Comparison of ENCODE assay signal across 19 cellular contexts in genomic region chr19:5748920-5749319, GRCh38. TPM values are rescaled to one million over a fixed set of nuclear protein-coding genes. Genes with fewer than 3 reads are reported as not detected.
"Had no signal": no experiment of that assay in that cellular context is flagged by ENCODE, and none has a peak within 500 bp of the region (broad histone marks: within the 10 kb centered on the region; RNA-seq: fewer than 3 reads in every experiment).

No MANE protein-coding gene starts in this region.

RNA-seq across cellular contexts. Expression of gene CATSPERD, which starts 28.5 kb away (rescaled TPM):
- total RNA-seq: dorsolateral prefrontal cortex, hepatocyte, kidney, left cardiac atrium, left ventricle myocardium inferior, mesothelial cell of epicardium, mucosa of gallbladder, myocyte, natural killer cell, neural crest cell, posterior vena cava, right atrium auricular region, sigmoid colon, stomach, transverse colon, ureter had no signal
- polyA plus RNA-seq: esophagus, hepatocyte, ovary, sigmoid colon, stomach had no signal

RNA-seq across cellular contexts. Expression of gene NRTN, which starts 55.9 kb away (rescaled TPM):
- total RNA-seq: myocyte, thoracic aorta had no signal
